In genomic region chr13:91804724-91805123, GRCh38 we compare ENCODE assay signal across 1 cellular context.
TF ChIP-seq lines count a peak whose summit lies in the region.

No MANE protein-coding gene starts in this region.

TF ChIP-seq in GM23338, 12 proteins besides CTCF, POLR2A, EP300 and RAD21 (continued from another document):
- TF ChIP-seq, protein P1, sequence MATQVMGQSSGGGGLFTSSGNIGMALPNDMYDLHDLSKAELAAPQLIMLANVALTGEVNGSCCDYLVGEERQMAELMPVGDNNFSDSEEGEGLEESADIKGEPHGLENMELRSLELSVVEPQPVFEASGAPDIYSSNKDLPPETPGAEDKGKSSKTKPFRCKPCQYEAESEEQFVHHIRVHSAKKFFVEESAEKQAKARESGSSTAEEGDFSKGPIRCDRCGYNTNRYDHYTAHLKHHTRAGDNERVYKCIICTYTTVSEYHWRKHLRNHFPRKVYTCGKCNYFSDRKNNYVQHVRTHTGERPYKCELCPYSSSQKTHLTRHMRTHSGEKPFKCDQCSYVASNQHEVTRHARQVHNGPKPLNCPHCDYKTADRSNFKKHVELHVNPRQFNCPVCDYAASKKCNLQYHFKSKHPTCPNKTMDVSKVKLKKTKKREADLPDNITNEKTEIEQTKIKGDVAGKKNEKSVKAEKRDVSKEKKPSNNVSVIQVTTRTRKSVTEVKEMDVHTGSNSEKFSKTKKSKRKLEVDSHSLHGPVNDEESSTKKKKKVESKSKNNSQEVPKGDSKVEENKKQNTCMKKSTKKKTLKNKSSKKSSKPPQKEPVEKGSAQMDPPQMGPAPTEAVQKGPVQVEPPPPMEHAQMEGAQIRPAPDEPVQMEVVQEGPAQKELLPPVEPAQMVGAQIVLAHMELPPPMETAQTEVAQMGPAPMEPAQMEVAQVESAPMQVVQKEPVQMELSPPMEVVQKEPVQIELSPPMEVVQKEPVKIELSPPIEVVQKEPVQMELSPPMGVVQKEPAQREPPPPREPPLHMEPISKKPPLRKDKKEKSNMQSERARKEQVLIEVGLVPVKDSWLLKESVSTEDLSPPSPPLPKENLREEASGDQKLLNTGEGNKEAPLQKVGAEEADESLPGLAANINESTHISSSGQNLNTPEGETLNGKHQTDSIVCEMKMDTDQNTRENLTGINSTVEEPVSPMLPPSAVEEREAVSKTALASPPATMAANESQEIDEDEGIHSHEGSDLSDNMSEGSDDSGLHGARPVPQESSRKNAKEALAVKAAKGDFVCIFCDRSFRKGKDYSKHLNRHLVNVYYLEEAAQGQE (IDR thresholded peaks at IDR 0.05; ENCODE audit: unreplicated experiment): no peak
- TF ChIP-seq EZH2phosphoT487 (IDR thresholded peaks at IDR 0.05; ENCODE audit: unreplicated experiment) (no peak), ZNF331 (CRISPR knock-in tag; IDR thresholded peaks at IDR 0.05; ENCODE audit: low read depth) (no peak), ZNF462 (CRISPR knock-in tag; IDR thresholded peaks at IDR 0.05) (no peak)
